8 cellular contexts compared by ENCODE assay signal in genomic region chr1:23019094-23019850, GRCh38. TPM values are rescaled to one million over a fixed set of nuclear protein-coding genes. Genes with fewer than 3 reads are reported as not detected.
DNase-seq lines count a peak whose midpoint lies in the region; ATAC-seq, FAIRE-seq and TF ChIP-seq lines count a peak whose summit lies in the region.

KDM1A (plus strand) TSS chr1:23019468; CDS start chr1:23019597, 129 bp downstream.

- H3K79me2 ChIP-seq in keratinocyte (ENCODE audit: control insufficient read depth, insufficient read depth, low read length), result peaks cover 49% of the 10 kb centered on the region

- peak within 1 kb of the TSS; percentile 97 for H3K9ac ChIP-seq in keratinocyte (ENCODE audit: control insufficient read depth, extremely low read depth, insufficient read depth, low read length)

- peak within 1 kb of the TSS; percentile 94 for H3K27ac ChIP-seq in keratinocyte (ENCODE audit: control insufficient read depth, insufficient read depth, low read length)

- peak; percentile 24 to 60 (median 33) for TF ChIP-seq CTCF in keratinocyte (optimal IDR thresholded peaks at IDR 0.05 in 1 of 3, IDR thresholded peaks at IDR 0.05 in 1 of 3, conservative IDR thresholded peaks at IDR 0.05 in 1 of 3; ENCODE audit: extremely low read depth in 1 of 3, insufficient read depth in 2 of 3, low read length in 3 of 3)

- no peaks in the 10 kb centered on the region for H3K9me1 ChIP-seq in keratinocyte (ENCODE audit: control insufficient read depth, extremely low read depth, insufficient read depth, low read length)

- no peaks in the 10 kb centered on the region for H3K27me3 ChIP-seq in keratinocyte (ENCODE audit: control insufficient read depth, extremely low read depth, insufficient read depth, low read length)

- peak within 1 kb of the TSS; percentile 97 for H2AFZ ChIP-seq in keratinocyte (ENCODE audit: control insufficient read depth, low read length)

- FAIRE-seq in keratinocyte (lab: Jason Lieb, UNC), result peak; percentile 69

- ATAC-seq in GM19025 (IDR thresholded peaks at IDR 0.05; ENCODE audit: low read depth, unreplicated experiment), result peak; percentile 98
- peak; percentile 89 for ATAC-seq in HG03342 (IDR thresholded peaks at IDR 0.05; ENCODE audit: unreplicated experiment)

- H4K20me1 ChIP-seq in keratinocyte (ENCODE audit: control insufficient read depth, extremely low read depth, insufficient read depth, low read length), result peaks cover 5% of the 10 kb centered on the region

- dilution Hi-C loops in keratinocyte (cut with MboI; ENCODE audit: extremely low pct_ligation_motif_present, low sequenced_read_pairs), result no loop called here

- peak within 1 kb of the TSS; percentile 100 for H3K4me2 ChIP-seq in keratinocyte (ENCODE audit: control insufficient read depth, extremely low read depth, insufficient read depth, low read depth, low read length)

- peak within 1 kb of the TSS; percentile 94 to 98 (median 95) for H3K4me3 ChIP-seq in keratinocyte (ENCODE audit: control insufficient read depth in 2 of 3, extremely low read depth in 1 of 3, insufficient read depth in 2 of 3, low read depth in 1 of 3, low read length in 3 of 3)

- H3K4me1 ChIP-seq in keratinocyte (ENCODE audit: control insufficient read depth, extremely low read depth, insufficient read depth, low read length), result peaks cover 6% of the 10 kb centered on the region

- H3K9me3 ChIP-seq in keratinocyte (ENCODE audit: control insufficient read depth, low read depth, low read length), result no peaks in the 10 kb centered on the region

- no peaks in the 10 kb centered on the region for H3K36me3 ChIP-seq in keratinocyte (ENCODE audit: control insufficient read depth in 2 of 2, extremely low read depth in 1 of 2, insufficient read depth in 2 of 2, low read length in 2 of 2)

- DNase-seq in AML-193 (lab: John Stamatoyannopoulos, UW), result peak; percentile 89 to 94
- DNase-seq in NCI-H446 (lab: John Stamatoyannopoulos, UW), result peak; percentile 97 to 99
- DNase-seq in activated CD4-positive, CD25-positive, alpha-beta regulatory T cell treated with anti-CD3 and anti-CD28 coated beads, Interleukin-2, amount 50 U/mL, for 72 hours, result peak; percentile 89
- DNase-seq in cerebellar nuclear complex (lab: John Stamatoyannopoulos, UW), result peak; percentile 86 to 90
- peak; percentile 62 for DNase-seq in keratinocyte (ENCODE audit: low read depth, low spot score)
- peak; percentile 90 to 95 for DNase-seq in stimulated activated CD4-positive, alpha-beta T cell treated with anti-CD3 and anti-CD28 coated beads, Interleukin-15, amount 100 ng/mL, for 1 hour (ENCODE audit: low read depth in 1 of 2, low spot score in 1 of 2)

RNA-seq across cellular contexts. Expression of gene KDM1A, which starts in this region (rescaled TPM):
- polyA plus RNA-seq in keratinocyte, result 82.0 to 99.1 TPM (median 84.8 TPM) in 3 replicates
- polyA plus RNA-seq in keratinocyte (2011; ENCODE audit: low read depth), result 40.6 TPM
- polyA plus RNA-seq in keratinocyte (2011; cell fraction: cytosol; rRNA removed), result 62.5 and 65.4 TPM in 2 replicates
- 84.7 and 104 TPM in 2 replicates for polyA plus RNA-seq in keratinocyte (2011; cell fraction: nucleus; rRNA removed)
- 39.2 and 65.3 TPM in 2 replicates for polyA plus RNA-seq in keratinocyte (2012; ENCODE audit: low replicate concordance)
- polyA minus RNA-seq in keratinocyte, result 75.0 to 131 TPM (median 102 TPM) in 3 replicates
- polyA minus RNA-seq in keratinocyte (2011; cell fraction: cytosol; rRNA and poly(A)+ RNA removed), result 52.2 TPM
- 32.9 and 48.7 TPM in 2 replicates for polyA minus RNA-seq in keratinocyte (2011; cell fraction: nucleus; rRNA and poly(A)+ RNA removed)

Comparison
In these comparisons a context has a peak if more than half of its experiments do, and no peak if none do; other contexts are left out.
1. Peak in every context shown above with its lines: DNase-seq, ATAC-seq, H3K4me3 ChIP-seq and H3K27ac ChIP-seq.